In genomic region chr7:69912141-69912540, GRCh38 we compare ENCODE assay signal across 31 cellular contexts.
"Had no signal": no experiment of that assay in that cellular context is flagged by ENCODE, and none has a peak within 500 bp of the region (broad histone marks: within the 10 kb centered on the region; RNA-seq: fewer than 3 reads in every experiment).

No MANE protein-coding gene starts in this region.

- H3K36me3 ChIP-seq: adrenal gland had no signal

- H3K4me1 ChIP-seq: adrenal gland, body of pancreas had no signal

- H3K9me3 Mint-ChIP-seq: activated CD4-positive, alpha-beta memory T cell treated with anti-CD3 and anti-CD28 coated beads for 36 hours; activated naive CD4-positive, alpha-beta T cell treated with anti-CD3 and anti-CD28 coated beads, Interleukin-2, amount 50 U/mL, for 24 hours; activated naive CD8-positive, alpha-beta T cell treated with anti-CD3 and anti-CD28 coated beads for 36 hours had no signal

- ATAC-seq: activated CD4-positive, alpha-beta T cell treated with anti-CD3 and anti-CD28 coated beads for 36 hours; activated CD8-positive, alpha-beta memory T cell treated with anti-CD3 and anti-CD28 coated beads, Interleukin-2, amount 10 ng/mL, durations not matched to agents 7 days and 5 days; activated CD8-positive, alpha-beta T cell treated with anti-CD3 and anti-CD28 coated beads, Interleukin-2, amount 10 ng/mL, durations not matched to agents 7 days and 5 days; activated naive CD8-positive, alpha-beta T cell treated with anti-CD3 and anti-CD28 coated beads, Interleukin-2, amount 50 U/mL, for 24 hours; body of pancreas; esophagus mucosa had no signal

- H3K4me1 Mint-ChIP-seq: activated CD4-positive, alpha-beta T cell treated with anti-CD3 and anti-CD28 coated beads for 36 hours; activated CD4-positive, alpha-beta T cell treated with anti-CD3 and anti-CD28 coated beads, Interleukin-2, amount 10 ng/mL, durations not matched to agents 24 days and 14 days; activated CD8-positive, alpha-beta memory T cell treated with anti-CD3 and anti-CD28 coated beads, Interleukin-2, amount 10 ng/mL, durations not matched to agents 7 days and 5 days; activated naive CD4-positive, alpha-beta T cell treated with anti-CD3 and anti-CD28 coated beads, Interleukin-2, amount 50 U/mL, for 24 hours; activated naive CD8-positive, alpha-beta T cell treated with anti-CD3 and anti-CD28 coated beads for 36 hours; activated naive CD8-positive, alpha-beta T cell treated with anti-CD3 and anti-CD28 coated beads, Interleukin-2, amount 50 U/mL, for 24 hours had no signal

- DNase-seq: activated CD4-positive, alpha-beta memory T cell treated with anti-CD3 and anti-CD28 coated beads for 36 hours; activated CD4-positive, alpha-beta T cell treated with anti-CD3 and anti-CD28 coated beads for 36 hours; activated CD4-positive, alpha-beta T cell treated with anti-CD3 and anti-CD28 coated beads, Interleukin-2, amount 10 ng/mL, durations not matched to agents 24 days and 14 days; activated CD4-positive, CD25-positive, alpha-beta regulatory T cell; activated CD4-positive, CD25-positive, alpha-beta regulatory T cell treated with anti-CD3 and anti-CD28 coated beads, Interleukin-2, amount 50 U/mL, for 72 hours; activated CD8-positive, alpha-beta memory T cell treated with anti-CD3 and anti-CD28 coated beads, Interleukin-2, amount 10 ng/mL, durations not matched to agents 7 days and 5 days; activated CD8-positive, alpha-beta memory T cell treated with anti-CD3 and anti-CD28 coated beads, Interleukin-2, amount 50 U/mL, for 4 hours; activated CD8-positive, alpha-beta T cell treated with anti-CD3 and anti-CD28 coated beads, Interleukin-2, amount 10 ng/mL, durations not matched to agents 7 days and 5 days; activated effector memory CD4-positive, alpha-beta T cell treated with anti-CD3 and anti-CD28 coated beads, Interleukin-2, amount 50 U/mL, for 16 hours; activated naive CD4-positive, alpha-beta T cell treated with anti-CD3 and anti-CD28 coated beads for 36 hours; activated naive CD8-positive, alpha-beta T cell treated with anti-CD3 and anti-CD28 coated beads for 36 hours; activated naive CD8-positive, alpha-beta T cell treated with anti-CD3 and anti-CD28 coated beads, Interleukin-2, amount 50 U/mL, for 24 hours; activated T-cell treated with anti-CD3 and anti-CD28 coated beads, Interleukin-2, amount 50 U/mL, for 1 hour; activated T-cell treated with anti-CD3 and anti-CD28 coated beads, Interleukin-2, amount 50 U/mL, for 48 hours; adrenal gland; amygdala; aorta; body of pancreas; caudate nucleus; cortex of kidney; dermis blood vessel endothelial cell; effector CD4-positive, alpha-beta T cell; foreskin fibroblast; glutamatergic neuron; T-helper 2 cell had no signal

- H3K27me3 ChIP-seq: adrenal gland, body of pancreas had no signal

- FAIRE-seq: colon, frontal cortex had no signal

- H3K27me3 Mint-ChIP-seq: activated CD4-positive, alpha-beta memory T cell treated with anti-CD3 and anti-CD28 coated beads for 36 hours; activated CD4-positive, alpha-beta T cell treated with anti-CD3 and anti-CD28 coated beads for 36 hours; activated CD4-positive, alpha-beta T cell treated with anti-CD3 and anti-CD28 coated beads, Interleukin-2, amount 10 ng/mL, durations not matched to agents 24 days and 14 days; activated CD8-positive, alpha-beta memory T cell treated with anti-CD3 and anti-CD28 coated beads, Interleukin-2, amount 10 ng/mL, durations not matched to agents 7 days and 5 days; activated naive CD4-positive, alpha-beta T cell treated with anti-CD3 and anti-CD28 coated beads, Interleukin-2, amount 50 U/mL, for 24 hours; activated naive CD8-positive, alpha-beta T cell treated with anti-CD3 and anti-CD28 coated beads for 36 hours; activated naive CD8-positive, alpha-beta T cell treated with anti-CD3 and anti-CD28 coated beads, Interleukin-2, amount 50 U/mL, for 24 hours had no signal

- H3K27ac Mint-ChIP-seq: activated CD4-positive, alpha-beta memory T cell treated with anti-CD3 and anti-CD28 coated beads for 36 hours; activated CD4-positive, alpha-beta T cell treated with anti-CD3 and anti-CD28 coated beads for 36 hours; activated CD4-positive, alpha-beta T cell treated with anti-CD3 and anti-CD28 coated beads, Interleukin-2, amount 10 ng/mL, durations not matched to agents 24 days and 14 days; activated CD8-positive, alpha-beta memory T cell treated with anti-CD3 and anti-CD28 coated beads, Interleukin-2, amount 10 ng/mL, durations not matched to agents 7 days and 5 days; activated CD8-positive, alpha-beta T cell treated with anti-CD3 and anti-CD28 coated beads, Interleukin-2, amount 10 ng/mL, durations not matched to agents 7 days and 5 days; activated naive CD4-positive, alpha-beta T cell treated with anti-CD3 and anti-CD28 coated beads for 36 hours; activated naive CD4-positive, alpha-beta T cell treated with anti-CD3 and anti-CD28 coated beads, Interleukin-2, amount 50 U/mL, for 24 hours; activated naive CD8-positive, alpha-beta T cell treated with anti-CD3 and anti-CD28 coated beads for 36 hours; activated naive CD8-positive, alpha-beta T cell treated with anti-CD3 and anti-CD28 coated beads, Interleukin-2, amount 50 U/mL, for 24 hours; activated T-helper 1 cell treated with anti-CD3 and anti-CD28 coated beads, Interleukin-12 subunit alpha, Interleukin-12 subunit beta, Interleukin-2, Interleukin-4 antibody, amounts not matched to agents 30 ng/mL and 10 ng/mL and 1 ng/mL, durations not matched to agents 14 hours and 24 hours and 36 hours; activated T-helper 2 cell treated with anti-CD3 and anti-CD28 coated beads, Interferon-gamma antibody, Interleukin-2, Interleukin-4, amounts not matched to agents 10 μg/mL and 5 μg/mL and 100 μg/mL, durations not matched to agents 14 hours and 24 hours and 36 hours had no signal

- H3K4me3 ChIP-seq: adrenal gland, body of pancreas had no signal

- H3K36me3 Mint-ChIP-seq: activated CD4-positive, alpha-beta memory T cell treated with anti-CD3 and anti-CD28 coated beads for 36 hours; activated CD8-positive, alpha-beta memory T cell treated with anti-CD3 and anti-CD28 coated beads, Interleukin-2, amount 10 ng/mL, durations not matched to agents 7 days and 5 days; activated naive CD4-positive, alpha-beta T cell treated with anti-CD3 and anti-CD28 coated beads, Interleukin-2, amount 50 U/mL, for 24 hours; activated naive CD8-positive, alpha-beta T cell treated with anti-CD3 and anti-CD28 coated beads for 36 hours had no signal

- H3K27ac ChIP-seq: adrenal gland, body of pancreas had no signal

- H3K4me3 Mint-ChIP-seq: activated CD4-positive, alpha-beta memory T cell treated with anti-CD3 and anti-CD28 coated beads for 36 hours; activated CD4-positive, alpha-beta T cell treated with anti-CD3 and anti-CD28 coated beads for 36 hours; activated CD4-positive, alpha-beta T cell treated with anti-CD3 and anti-CD28 coated beads, Interleukin-2, amount 10 ng/mL, durations not matched to agents 24 days and 14 days; activated CD8-positive, alpha-beta memory T cell treated with anti-CD3 and anti-CD28 coated beads, Interleukin-2, amount 10 ng/mL, durations not matched to agents 7 days and 5 days; activated CD8-positive, alpha-beta T cell treated with anti-CD3 and anti-CD28 coated beads, Interleukin-2, amount 10 ng/mL, durations not matched to agents 7 days and 5 days; activated naive CD4-positive, alpha-beta T cell treated with anti-CD3 and anti-CD28 coated beads for 36 hours; activated naive CD4-positive, alpha-beta T cell treated with anti-CD3 and anti-CD28 coated beads, Interleukin-2, amount 50 U/mL, for 24 hours; activated naive CD8-positive, alpha-beta T cell treated with anti-CD3 and anti-CD28 coated beads for 36 hours; activated naive CD8-positive, alpha-beta T cell treated with anti-CD3 and anti-CD28 coated beads, Interleukin-2, amount 50 U/mL, for 24 hours; activated T-helper 1 cell treated with anti-CD3 and anti-CD28 coated beads, Interleukin-12 subunit alpha, Interleukin-12 subunit beta, Interleukin-2, Interleukin-4 antibody, amounts not matched to agents 30 ng/mL and 10 ng/mL and 1 ng/mL, durations not matched to agents 14 hours and 24 hours and 36 hours had no signal

- H3K9me3 ChIP-seq: adrenal gland, body of pancreas had no signal
